Comparison of ENCODE assay signal across 16 cellular contexts in the genomic region with DNA sequence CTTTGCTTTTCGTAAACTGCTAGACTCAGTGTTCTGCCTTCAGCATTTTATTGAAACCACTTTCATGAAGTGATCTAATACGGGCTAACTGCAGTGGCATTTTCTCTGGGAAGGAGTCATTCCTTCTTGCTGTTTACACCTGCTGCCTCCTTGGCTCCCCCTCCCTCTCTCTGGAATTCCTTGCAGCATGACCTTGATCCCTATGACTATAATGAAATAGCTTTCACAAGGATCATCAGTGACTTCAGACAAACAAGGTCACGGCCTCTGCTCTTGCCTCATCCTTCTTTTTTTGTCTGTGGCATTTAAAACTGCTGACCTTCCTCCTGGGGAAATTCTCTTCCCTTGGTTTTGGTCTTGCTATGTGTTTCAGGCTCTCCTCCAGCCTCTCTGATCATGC.
DNase-seq lines count a peak whose midpoint lies in the region; ATAC-seq and TF ChIP-seq lines count a peak whose summit lies in the region.
"Had no signal": no experiment of that assay in that cellular context is flagged by ENCODE, and none has a peak within 500 bp of the region (broad histone marks: within the 10 kb centered on the region; RNA-seq: fewer than 3 reads in every experiment).

No MANE protein-coding gene starts in this region.

- H3K4me3 ChIP-seq in choroid plexus epithelial cell (ENCODE audit: low read depth, low read length) = no peak overlapping the region
- H3K4me3 ChIP-seq: esophagus muscularis mucosa, uterus had no signal

- ATAC-seq in omental fat pad (ENCODE audit: low FRiP score) (no peak), HG02885 (IDR thresholded peaks at IDR 0.05; ENCODE audit: poor library complexity, unreplicated experiment) (no peak)
- ATAC-seq: stimulated activated effector memory CD8-positive, alpha-beta T cell treated with anti-CD3 and anti-CD28 coated beads, Interleukin-12 subunit alpha, Interleukin-12 subunit beta, amount 100 ng/mL, for 72 hours had no signal

- peaks cover 24% of the 10 kb centered on the region for H3K4me1 Mint-ChIP-seq in neural crest cell
- H3K4me1 Mint-ChIP-seq: mesothelial cell of epicardium; stimulated activated effector memory CD8-positive, alpha-beta T cell treated with anti-CD3 and anti-CD28 coated beads, Interleukin-12 subunit alpha, Interleukin-12 subunit beta, amount 100 ng/mL, for 72 hours had no signal

- no peaks in the 10 kb centered on the region for H3K27me3 Mint-ChIP-seq in neural crest cell (ENCODE audit: low read depth)

- peak overlapping the region; percentile 82 for H3K27ac Mint-ChIP-seq in neural crest cell (ENCODE audit: unreplicated experiment)
- H3K27ac Mint-ChIP-seq: mesothelial cell of epicardium; stimulated activated effector memory CD8-positive, alpha-beta T cell treated with anti-CD3 and anti-CD28 coated beads, Interleukin-12 subunit alpha, Interleukin-12 subunit beta, amount 100 ng/mL, for 72 hours had no signal

- DNase-seq in AG20443 (ENCODE audit: low spot score) (peak; percentile 66), LoVo (ENCODE audit: low spot score) (peak; percentile 2), choroid plexus epithelial cell (ENCODE audit: low read depth) (peak; percentile 72), neural crest cell (ENCODE audit: low read depth, low spot score) (no peak), Ammon's horn (ENCODE audit: low spot score) (no peak), SKM-1 treated with dmso at 0.1 percent for 144 hours (lab: John Stamatoyannopoulos, UW; ENCODE audit: unreplicated experiment) (no peak), omental fat pad (ENCODE audit: low spot score) (no peak)
- DNase-seq: activated CD4-positive, CD25-positive, alpha-beta regulatory T cell; NCI-H2081 treated with DMSO at 0.1 percent for 48 hours; NK-92 treated with Interleukin-12 subunit alpha and Interleukin-12 subunit beta, amount 100 ng/mL, for 24 hours; stimulated activated CD4-positive, alpha-beta T cell treated with anti-CD3 and anti-CD28 coated beads, Interleukin-4, amount 100 ng/mL, for 1 hour; uterus had no signal

- peaks cover 51% of the 10 kb centered on the region for H3K36me3 Mint-ChIP-seq in neural crest cell (ENCODE audit: low read depth)
- H3K36me3 Mint-ChIP-seq: stimulated activated effector memory CD8-positive, alpha-beta T cell treated with anti-CD3 and anti-CD28 coated beads, Interleukin-12 subunit alpha, Interleukin-12 subunit beta, amount 100 ng/mL, for 72 hours had no signal

- TF ChIP-seq CTCF in choroid plexus epithelial cell (conservative IDR thresholded peaks at IDR 0.05; ENCODE audit: low read depth, low read length) (no peak), neural crest cell (conservative IDR thresholded peaks at IDR 0.05) (no peak), omental fat pad (IDR thresholded peaks at IDR 0.05) (no peak)

- no peak overlapping the region for H3K4me3 Mint-ChIP-seq in neural crest cell
- H3K4me3 Mint-ChIP-seq: mesothelial cell of epicardium; stimulated activated effector memory CD8-positive, alpha-beta T cell treated with anti-CD3 and anti-CD28 coated beads, Interleukin-12 subunit alpha, Interleukin-12 subunit beta, amount 100 ng/mL, for 72 hours had no signal

- no peaks in the 10 kb centered on the region for H3K9me3 Mint-ChIP-seq in neural crest cell

Comparison
In these comparisons a context has a peak if more than half of its experiments do, and no peak if none do; other contexts are left out.
1. DNase-seq: peak in AG20443 (single experiment), LoVo (single experiment) and choroid plexus epithelial cell (single experiment); none in neural crest cell (single experiment), Ammon's horn (single experiment), SKM-1 treated with dmso at 0.1 percent for 144 hours (single experiment) and omental fat pad (single experiment).